In genomic region chr17:60502145-60502544, GRCh38 we compare ENCODE assay signal across 22 cellular contexts. TPM values are rescaled to one million over a fixed set of nuclear protein-coding genes. Genes with fewer than 3 reads are reported as not detected.
A peak's percentile ranks its signal among the peaks of the same experiment; 100 is the strongest.
DNase-seq lines count a peak whose midpoint lies in the region; ATAC-seq, FAIRE-seq and TF ChIP-seq lines count a peak whose summit lies in the region.
"Had no signal": no experiment of that assay in that cellular context is flagged by ENCODE, and none has a peak within 500 bp of the region (broad histone marks: within the 10 kb centered on the region; RNA-seq: fewer than 3 reads in every experiment).

No MANE protein-coding gene starts in this region.

- H3K4me1 Mint-ChIP-seq in chondrocyte (ENCODE audit: low read depth) (peaks cover 34% of the 10 kb centered on the region), nephron progenitor cell (peaks cover 10% of the 10 kb centered on the region)

- no peak for DNase-seq in HEK293T (ENCODE audit: extremely low spot score)
- no peak for DNase-seq in chondrocyte (ENCODE audit: low spot score)
- DNase-seq in nephron progenitor cell = no peak
- no peak for DNase-seq in urothelium cell line (ENCODE audit: low spot score)
- DNase-seq in NOMO-1 treated with dmso at 0.1 percent for 144 hours (lab: John Stamatoyannopoulos, UW; ENCODE audit: unreplicated experiment) = no peak
- DNase-seq in activated CD4-positive, alpha-beta T cell treated with anti-CD3 and anti-CD28 coated beads, Interleukin-2, amount 50 U/mL, for 1 hour = no peak
- no peak for DNase-seq in stimulated activated CD4-positive, alpha-beta T cell treated with anti-CD3 and anti-CD28 coated beads, Interleukin-2, amount 100 ng/mL, for 24 hours
- DNase-seq: ACHN; BE2C; C1 segment of cervical spinal cord; Caco-2; CD4-positive, CD25-positive, alpha-beta regulatory T cell; HFFc6; IMR-90 had no signal

- peaks cover 2% of the 10 kb centered on the region for H3K9me3 Mint-ChIP-seq in chondrocyte (ENCODE audit: low read depth)
- no peaks in the 10 kb centered on the region for H3K9me3 Mint-ChIP-seq in nephron progenitor cell
- H3K9me3 Mint-ChIP-seq: CD4-positive, CD25-positive, alpha-beta regulatory T cell; HFFc6 had no signal

- no peak overlapping the region for H3K4me3 Mint-ChIP-seq in chondrocyte (ENCODE audit: unreplicated experiment)
- H3K4me3 Mint-ChIP-seq in nephron progenitor cell = no peak overlapping the region
- H3K4me3 Mint-ChIP-seq: CD4-positive, CD25-positive, alpha-beta regulatory T cell; HFFc6 had no signal

- FAIRE-seq in urothelium cell line (lab: Jason Lieb, UNC) = peak; percentile 23
- FAIRE-seq: A204.1, D721Med, G401.6, GM12891, H1, HTR-8/SVneo, K562 had no signal

- POLR2A ChIA-PET in HEK293T (lab: Yijun Ruan, JAX) = no interaction called here

- H3K27ac Mint-ChIP-seq in chondrocyte (ENCODE audit: unreplicated experiment) (peak overlapping the region; percentile 57), nephron progenitor cell (peak overlapping the region; percentile 59)
- H3K27ac Mint-ChIP-seq: CD4-positive, CD25-positive, alpha-beta regulatory T cell; HFFc6 had no signal

- no peak for ATAC-seq in HG03432 (IDR thresholded peaks at IDR 0.05; ENCODE audit: unreplicated experiment)
- ATAC-seq: K562 had no signal

- no peaks in the 10 kb centered on the region for H3K27me3 Mint-ChIP-seq in chondrocyte (ENCODE audit: low read depth)
- H3K27me3 Mint-ChIP-seq in nephron progenitor cell (ENCODE audit: low read depth, poor library complexity) = no peaks in the 10 kb centered on the region
- H3K27me3 Mint-ChIP-seq: CD4-positive, CD25-positive, alpha-beta regulatory T cell had no signal

- TF ChIP-seq CTCF in chondrocyte (IDR thresholded peaks at IDR 0.05) = no peak
- TF ChIP-seq CTCF in nephron progenitor cell (IDR thresholded peaks at IDR 0.05) = no peak

- H3K36me3 Mint-ChIP-seq in chondrocyte (ENCODE audit: low read depth) (peaks cover 11% of the 10 kb centered on the region), nephron progenitor cell (ENCODE audit: low read depth) (peaks cover 54% of the 10 kb centered on the region)

- CTCF ChIA-PET in HEK293T (lab: Yijun Ruan, JAX) = no interaction called here

TF ChIP-seq in HEK293T, 16 proteins besides CTCF, POLR2A, EP300 and RAD21:
- TF ChIP-seq, protein P1, sequence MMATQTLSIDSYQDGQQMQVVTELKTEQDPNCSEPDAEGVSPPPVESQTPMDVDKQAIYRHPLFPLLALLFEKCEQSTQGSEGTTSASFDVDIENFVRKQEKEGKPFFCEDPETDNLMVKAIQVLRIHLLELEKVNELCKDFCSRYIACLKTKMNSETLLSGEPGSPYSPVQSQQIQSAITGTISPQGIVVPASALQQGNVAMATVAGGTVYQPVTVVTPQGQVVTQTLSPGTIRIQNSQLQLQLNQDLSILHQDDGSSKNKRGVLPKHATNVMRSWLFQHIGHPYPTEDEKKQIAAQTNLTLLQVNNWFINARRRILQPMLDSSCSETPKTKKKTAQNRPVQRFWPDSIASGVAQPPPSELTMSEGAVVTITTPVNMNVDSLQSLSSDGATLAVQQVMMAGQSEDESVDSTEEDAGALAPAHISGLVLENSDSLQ (IDR thresholded peaks at IDR 0.05) = peak; percentile 12; the same call in 1 of the 2 replicates
- no peak for TF ChIP-seq SUZ12 (IDR thresholded peaks at IDR 0.05)

RNA-seq across cellular contexts. Expression of gene APPBP2, which starts 23.9 kb away (rescaled TPM):
- 45.5 to 51.1 TPM (median 48.3 TPM) in 3 replicates for total RNA-seq in chondrocyte
